In genomic region chr6:30103630-30104179, GRCh38 we compare ENCODE assay signal across 9 cellular contexts. TPM values are rescaled to one million over a fixed set of nuclear protein-coding genes. Genes with fewer than 3 reads are reported as not detected.
A peak's percentile ranks its signal among the peaks of the same experiment; 100 is the strongest.
DNase-seq lines count a peak whose midpoint lies in the region; ATAC-seq and TF ChIP-seq lines count a peak whose summit lies in the region.
"Had no signal": no experiment of that assay in that cellular context is flagged by ENCODE, and none has a peak within 500 bp of the region (broad histone marks: within the 10 kb centered on the region; RNA-seq: fewer than 3 reads in every experiment).

No MANE protein-coding gene starts in this region.

- H4K20me1 ChIP-seq in GM23248 (ENCODE audit: insufficient read depth) = no peaks in the 10 kb centered on the region

- DNase-seq in GM23248 (no peak), SJSA1 (ENCODE audit: low read depth in 1 of 2, low spot score in 2 of 2) (no peak), foreskin fibroblast (no peak), skeletal muscle cell (ENCODE audit: low read depth) (no peak), NCI-H345 treated with DMSO at 0.1 percent for 48 hours (lab: John Stamatoyannopoulos, UW; ENCODE audit: unreplicated experiment) (no peak)
- no peak for DNase-seq in activated CD8-positive, alpha-beta memory T cell treated with anti-CD3 and anti-CD28 coated beads, Interleukin-2, amount 50 U/mL, for 4 hours

- H3K4me2 ChIP-seq in GM23248 (ENCODE audit: unreplicated experiment) = peak overlapping the region; percentile 93

- peak overlapping the region; percentile 95 for H2AFZ ChIP-seq in GM23248

- H3K9ac ChIP-seq in GM23248 = 0 out of 2 replicates have a peak overlapping the region, but pooled peaks have one; percentile 11

- H3K4me3 ChIP-seq in GM23248 = peak overlapping the region; percentile 74
- peak overlapping the region; percentile 20 for H3K4me3 ChIP-seq in SJSA1
- peak overlapping the region; percentile 47 to 55 for H3K4me3 ChIP-seq in foreskin fibroblast (ENCODE audit: low read depth in 1 of 2, low read length in 2 of 2)
- H3K4me3 ChIP-seq in skeletal muscle cell (ENCODE audit: low read depth, low read length) = peak overlapping the region; percentile 40

- in situ Hi-C loops in GM23248 (cut with MboI) = no loop called here

- no peak for ATAC-seq in GM18498 (IDR thresholded peaks at IDR 0.05; ENCODE audit: unreplicated experiment)
- no peak for ATAC-seq in GM18873 (IDR thresholded peaks at IDR 0.05; ENCODE audit: low FRiP score, unreplicated experiment)

- 18% methylated on average over 12 of the region's 12 CpGs for WGBS in GM23248 (ENCODE audit: low coverage in 1 of 2, low lambda C conversion rate in 2 of 2, missing lambda C conversion rate in 2 of 2), 2 experiments

- peaks cover 16% of the 10 kb centered on the region; the same call in 1 of the 2 replicates for H3K4me1 ChIP-seq in GM23248 (ENCODE audit: insufficient read depth)
- peaks cover 30% of the 10 kb centered on the region for H3K4me1 ChIP-seq in SJSA1 (replicated peaks)

- no peak overlapping the region for H3K27ac ChIP-seq in GM23248
- no peak overlapping the region for H3K27ac ChIP-seq in SJSA1

- no peak for TF ChIP-seq CTCF in foreskin fibroblast (IDR thresholded peaks at IDR 0.05; ENCODE audit: low read depth, low read length)

- H3K27me3 ChIP-seq in GM23248 (replicated peaks; ENCODE audit: insufficient read depth) (peaks cover 20% of the 10 kb centered on the region), SJSA1 (replicated peaks) (peaks cover 36% of the 10 kb centered on the region)

- no peaks in the 10 kb centered on the region for H3K9me3 ChIP-seq in GM23248 (ENCODE audit: low read depth)
- H3K9me3 ChIP-seq in SJSA1 (replicated peaks) = no peaks in the 10 kb centered on the region

- no peaks in the 10 kb centered on the region for H3K79me2 ChIP-seq in GM23248 (ENCODE audit: insufficient read depth)

- H3F3A ChIP-seq in GM23248 (ENCODE audit: insufficient read depth) = peaks cover 9% of the 10 kb centered on the region; the same call in 1 of the 2 replicates

- H3K36me3 ChIP-seq in GM23248 (ENCODE audit: low read depth) (no peaks in the 10 kb centered on the region), SJSA1 (no peaks in the 10 kb centered on the region)

- no peaks in the 10 kb centered on the region for H3K9me2 ChIP-seq in GM23248 (ENCODE audit: insufficient read depth)

RNA-seq across cellular contexts. Expression of gene TRIM31, which starts 9.2 kb away (rescaled TPM):
- total RNA-seq in GM23248 (2014; rRNA removed; shearing (Covaris generic)) = not detected in 2 replicates
- polyA plus RNA-seq in GM23248 (2016; fragmentation: Nextera tagmentation; extraction: Ambion mirVana) = not detected in 2 replicates
- not detected in 2 replicates for total RNA-seq in SJSA1 (2014; rRNA removed; shearing (Covaris generic))
- total RNA-seq: subcutaneous adipose tissue had no signal

RNA-seq across cellular contexts. Expression of gene RNF39, which starts 28.1 kb away (rescaled TPM):
- total RNA-seq in GM23248 (2014; rRNA removed; shearing (Covaris generic)) = not detected in 2 replicates
- 0.21 and 0.30 TPM in 2 replicates for polyA plus RNA-seq in GM23248 (2016; fragmentation: Nextera tagmentation; extraction: Ambion mirVana)
- not detected in 2 replicates for total RNA-seq in SJSA1 (2014; rRNA removed; shearing (Covaris generic))
- total RNA-seq: subcutaneous adipose tissue had no signal

RNA-seq across cellular contexts. Expression of gene TRIM40, which starts 32.2 kb away (rescaled TPM):
- total RNA-seq in GM23248 (2014; rRNA removed; shearing (Covaris generic)) = not detected in 2 replicates
- not detected in 2 replicates for polyA plus RNA-seq in GM23248 (2016; fragmentation: Nextera tagmentation; extraction: Ambion mirVana)
- total RNA-seq in SJSA1 (2014; rRNA removed; shearing (Covaris generic)) = not detected in 2 replicates
- total RNA-seq: subcutaneous adipose tissue had no signal

RNA-seq across cellular contexts. Expression of gene PPP1R11, which starts 36.7 kb away (rescaled TPM):
- 40.2 and 44.1 TPM in 2 replicates for total RNA-seq in GM23248 (2014; rRNA removed; shearing (Covaris generic))
- 77.5 and 83.1 TPM in 2 replicates for polyA plus RNA-seq in GM23248 (2016; fragmentation: Nextera tagmentation; extraction: Ambion mirVana)
- 26.3 and 33.8 TPM in 2 replicates for total RNA-seq in SJSA1 (2014; rRNA removed; shearing (Covaris generic))

RNA-seq across cellular contexts. Expression of gene POLR1H, which starts 42.6 kb away (rescaled TPM):
- 19.2 and 21.9 TPM in 2 replicates for total RNA-seq in GM23248 (2014; rRNA removed; shearing (Covaris generic))
- polyA plus RNA-seq in GM23248 (2016; fragmentation: Nextera tagmentation; extraction: Ambion mirVana) = 31.7 and 32.1 TPM in 2 replicates
- total RNA-seq in SJSA1 (2014; rRNA removed; shearing (Covaris generic)) = 22.5 and 29.7 TPM in 2 replicates

Comparison
In these comparisons a context has a peak if more than half of its experiments do, and no peak if none do; other contexts are left out.
1. H3K4me3 ChIP-seq: peak in every context shown above with its lines; median percentile 74 in GM23248; 51 in foreskin fibroblast; 40 in skeletal muscle cell; 20 in SJSA1.